Comparison of ENCODE assay signal across 28 cellular contexts in the genomic region with DNA sequence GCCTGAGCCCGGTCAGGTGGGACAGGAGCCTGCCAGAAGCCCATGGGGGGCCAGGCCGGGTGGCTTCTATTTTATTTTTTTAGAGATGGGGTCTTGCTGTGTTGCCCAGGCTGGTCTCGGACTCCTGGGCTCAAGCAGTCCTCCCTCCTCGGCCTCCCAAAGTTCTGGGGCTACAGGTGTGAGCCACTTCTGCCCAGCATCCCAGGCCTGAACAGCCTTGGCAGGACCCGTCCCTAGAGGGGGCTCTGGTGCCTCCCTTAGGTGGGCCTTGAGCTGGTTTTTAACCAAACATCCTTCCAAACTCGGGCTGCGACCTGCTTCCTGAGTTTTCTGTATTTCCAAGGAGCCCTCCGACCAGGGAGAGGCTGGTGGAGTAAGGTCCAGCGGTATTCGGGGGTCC. TPM values are rescaled to one million over a fixed set of nuclear protein-coding genes. Genes with fewer than 3 reads are reported as not detected.
DNase-seq lines count a peak whose midpoint lies in the region; ATAC-seq, FAIRE-seq and TF ChIP-seq lines count a peak whose summit lies in the region.
"Had no signal": no experiment of that assay in that cellular context is flagged by ENCODE, and none has a peak within 500 bp of the region (broad histone marks: within the 10 kb centered on the region; RNA-seq: fewer than 3 reads in every experiment).

No MANE protein-coding gene starts in this region.

- H3K9me3 Mint-ChIP-seq in progenitor cell of endocrine pancreas (ENCODE audit: low read depth): no peaks in the 10 kb centered on the region
- H3K9me3 Mint-ChIP-seq: activated naive CD4-positive, alpha-beta T cell treated with anti-CD3 and anti-CD28 coated beads, Interleukin-2, amount 50 U/mL, for 72 hours; activated T-helper 1 cell treated with anti-CD3 and anti-CD28 coated beads, Interleukin-12 subunit alpha, Interleukin-12 subunit beta, Interleukin-2, Interleukin-4 antibody, amounts not matched to agents 30 ng/mL and 10 ng/mL and 1 ng/mL, durations not matched to agents 14 hours and 24 hours and 36 hours; CD4-positive, alpha-beta T cell; effector memory CD8-positive, alpha-beta T cell; natural killer cell treated with Interleukin-12 subunit alpha and Interleukin-12 subunit beta and Interleukin-15 and Interleukin-18, amount 100 ng/mL, for 72 hours; stimulated activated naive CD8-positive, alpha-beta T cell treated with anti-CD3 and anti-CD28 coated beads, Interleukin-15, Interleukin-2, amounts not matched to agents 100 ng/mL and 50 ng/mL, for 24 hours had no signal

- DNase-seq in HepG2 (ENCODE audit: low spot score) (no peak), right lobe of liver (no peak), HFF-Myc (ENCODE audit: extremely low read depth, low read depth) (no peak), K562 (ENCODE audit: extremely low read depth in 1 of 4, low spot score in 3 of 4) (no peak), progenitor cell of endocrine pancreas (ENCODE audit: low spot score, unreplicated experiment) (no peak), coronary artery (ENCODE audit: low spot score) (no peak)
- DNase-seq: activated CD4-positive, alpha-beta T cell treated with anti-CD3 and anti-CD28 coated beads for 36 hours; activated CD8-positive, alpha-beta memory T cell treated with anti-CD3 and anti-CD28 coated beads, Interleukin-2, amount 10 ng/mL, durations not matched to agents 7 days and 5 days; CD4-positive, alpha-beta T cell; effector memory CD8-positive, alpha-beta T cell; glutamatergic neuron; GM23248; NCI-H1092 treated with DMSO at 0.1 percent for 48 hours; NCI-H2029 treated with DMSO at 0.1 percent for 48 hours; NCI-H510A; stimulated activated CD4-positive, alpha-beta T cell treated with anti-CD3 and anti-CD28 coated beads, Interleukin-1b, Interleukin-23, amount 100 ng/mL, for 48 hours had no signal

- no peaks in the 10 kb centered on the region for H3K36me3 Mint-ChIP-seq in progenitor cell of endocrine pancreas (ENCODE audit: insufficient read depth)
- H3K36me3 Mint-ChIP-seq: activated CD8-positive, alpha-beta memory T cell treated with anti-CD3 and anti-CD28 coated beads, Interleukin-2, amount 10 ng/mL, durations not matched to agents 7 days and 5 days; activated naive CD4-positive, alpha-beta T cell treated with anti-CD3 and anti-CD28 coated beads, Interleukin-2, amount 50 U/mL, for 72 hours; natural killer cell treated with Interleukin-12 subunit alpha and Interleukin-12 subunit beta and Interleukin-15 and Interleukin-18, amount 100 ng/mL, for 72 hours had no signal

- CTCF ChIA-PET in HepG2 (lab: Yijun Ruan, JAX; ENCODE audit: low intra/inter-chr PET ratio, low total read pairs): interaction anchor here (1.7 kb wide), 1 partner anchor 67 kb away, joined by 5 read pairs; no protein-coding TSS in a partner anchor
- CTCF ChIA-PET in K562 (lab: Yijun Ruan, JAX; ENCODE audit: low intra/inter-chr PET ratio): no interaction called here

- H3K4me1 ChIP-seq in HepG2 (ENCODE audit: insufficient read depth, low read length): peaks cover 43% of the 10 kb centered on the region
- H3K4me1 ChIP-seq in right lobe of liver: no peaks in the 10 kb centered on the region
- H3K4me1 ChIP-seq in K562 (replicated peaks in 1 of 2; ENCODE audit: control insufficient read depth in 2 of 2, insufficient read depth in 2 of 2, low read length in 2 of 2): peaks cover 7 to 71% of the 10 kb centered on the region in 2 experiments; a peak in 3 of 5 replicates
- H3K4me1 ChIP-seq: ascending aorta had no signal

- H3K4me3 ChIP-seq in HepG2 (replicated peaks in 1 of 3; ENCODE audit: insufficient read depth in 1 of 3, low read depth in 2 of 3, low read length in 3 of 3) (no peak overlapping the region), right lobe of liver (no peak overlapping the region), HFF-Myc (replicated peaks; ENCODE audit: low read depth, low read length) (no peak overlapping the region), K562 (no peak overlapping the region), coronary artery (no peak overlapping the region)
- H3K4me3 ChIP-seq: ascending aorta, GM23248, tibial nerve had no signal

- TF ChIP-seq POLR2A in HepG2 (IDR thresholded peaks at IDR 0.05; ENCODE audit: insufficient read depth in 1 of 2, low read depth in 2 of 2, low read length in 2 of 2) (no peak), right lobe of liver (IDR thresholded peaks at IDR 0.05) (no peak), K562 (conservative IDR thresholded peaks at IDR 0.05) (no peak)

- H3K4me2 ChIP-seq in HepG2 (ENCODE audit: low read depth, low read length) (no peak overlapping the region), K562 (ENCODE audit: insufficient read depth, low read length) (no peak overlapping the region)

- H3K79me2 ChIP-seq in HepG2 (ENCODE audit: insufficient read depth, low read length) (no peaks in the 10 kb centered on the region), K562 (ENCODE audit: control insufficient read depth, insufficient read depth, low read length) (no peaks in the 10 kb centered on the region)

- no peak overlapping the region for H3K4me3 Mint-ChIP-seq in progenitor cell of endocrine pancreas (ENCODE audit: low read depth)
- H3K4me3 Mint-ChIP-seq: activated CD4-positive, alpha-beta T cell treated with anti-CD3 and anti-CD28 coated beads for 36 hours; activated CD8-positive, alpha-beta memory T cell treated with anti-CD3 and anti-CD28 coated beads, Interleukin-2, amount 10 ng/mL, durations not matched to agents 7 days and 5 days; activated T-helper 1 cell treated with anti-CD3 and anti-CD28 coated beads, Interleukin-12 subunit alpha, Interleukin-12 subunit beta, Interleukin-2, Interleukin-4 antibody, amounts not matched to agents 30 ng/mL and 10 ng/mL and 1 ng/mL, durations not matched to agents 14 hours and 24 hours and 36 hours; CD4-positive, alpha-beta T cell; effector memory CD8-positive, alpha-beta T cell; natural killer cell treated with Interleukin-12 subunit alpha and Interleukin-12 subunit beta and Interleukin-15 and Interleukin-18, amount 100 ng/mL, for 72 hours; stimulated activated naive CD8-positive, alpha-beta T cell treated with anti-CD3 and anti-CD28 coated beads, Interleukin-15, Interleukin-2, amounts not matched to agents 100 ng/mL and 50 ng/mL, for 24 hours had no signal

- H3K9me3 ChIP-seq in HepG2 (ENCODE audit: low read length): no peaks in the 10 kb centered on the region
- no peaks in the 10 kb centered on the region for H3K9me3 ChIP-seq in right lobe of liver
- no peaks in the 10 kb centered on the region for H3K9me3 ChIP-seq in K562 (replicated peaks; ENCODE audit: control insufficient read depth, insufficient read depth, low read depth, low read length)
- H3K9me3 ChIP-seq: ascending aorta, tibial nerve had no signal

- FAIRE-seq in HepG2 (lab: Jason Lieb, UNC): no peak
- FAIRE-seq in K562 (lab: Jason Lieb, UNC): no peak

- H3K9me1 ChIP-seq in K562 (ENCODE audit: control insufficient read depth, insufficient read depth, low read length): no peaks in the 10 kb centered on the region

- H3K27ac Mint-ChIP-seq in progenitor cell of endocrine pancreas: no peak overlapping the region
- H3K27ac Mint-ChIP-seq: activated CD4-positive, alpha-beta T cell treated with anti-CD3 and anti-CD28 coated beads for 36 hours; activated CD8-positive, alpha-beta memory T cell treated with anti-CD3 and anti-CD28 coated beads, Interleukin-2, amount 10 ng/mL, durations not matched to agents 7 days and 5 days; activated naive CD4-positive, alpha-beta T cell treated with anti-CD3 and anti-CD28 coated beads, Interleukin-2, amount 50 U/mL, for 72 hours; activated T-helper 1 cell treated with anti-CD3 and anti-CD28 coated beads, Interleukin-12 subunit alpha, Interleukin-12 subunit beta, Interleukin-2, Interleukin-4 antibody, amounts not matched to agents 30 ng/mL and 10 ng/mL and 1 ng/mL, durations not matched to agents 14 hours and 24 hours and 36 hours; CD4-positive, alpha-beta T cell; effector memory CD8-positive, alpha-beta T cell; natural killer cell treated with Interleukin-12 subunit alpha and Interleukin-12 subunit beta and Interleukin-15 and Interleukin-18, amount 100 ng/mL, for 72 hours; stimulated activated naive CD8-positive, alpha-beta T cell treated with anti-CD3 and anti-CD28 coated beads, Interleukin-15, Interleukin-2, amounts not matched to agents 100 ng/mL and 50 ng/mL, for 24 hours had no signal

- BruUV-seq in HepG2 (replicated peaks; lab: Mats Ljungman, UMichigan) (no TSS peak), K562 (replicated peaks; lab: Mats Ljungman, UMichigan) (no TSS peak)

- H3K27me3 Mint-ChIP-seq in progenitor cell of endocrine pancreas: peaks cover 23% of the 10 kb centered on the region

- H3K27me3 ChIP-seq in HepG2 (ENCODE audit: control insufficient read depth in 1 of 2, insufficient read depth in 2 of 2, low read length in 2 of 2): peaks cover 6 to 8% of the 10 kb centered on the region in 2 experiments; a peak in 3 of 5 replicates
- H3K27me3 ChIP-seq in right lobe of liver: no peaks in the 10 kb centered on the region
- H3K27me3 ChIP-seq in K562 (ENCODE audit: control insufficient read depth in 2 of 2, insufficient read depth in 2 of 2, low read length in 2 of 2): peaks cover 19 to 76% of the 10 kb centered on the region in 2 experiments; a peak in 4 of 5 replicates
- H3K27me3 ChIP-seq: ascending aorta had no signal

- ATAC-seq in HepG2: peak; percentile 29
- no peak for ATAC-seq in right lobe of liver
- no peak for ATAC-seq in K562
- no peak for ATAC-seq in GM18907 (IDR thresholded peaks at IDR 0.05; ENCODE audit: unreplicated experiment)
- ATAC-seq in HG02610 (IDR thresholded peaks at IDR 0.05; ENCODE audit: unreplicated experiment): no peak
- ATAC-seq: activated CD4-positive, alpha-beta T cell treated with anti-CD3 and anti-CD28 coated beads for 36 hours; activated CD8-positive, alpha-beta memory T cell treated with anti-CD3 and anti-CD28 coated beads, Interleukin-2, amount 10 ng/mL, durations not matched to agents 7 days and 5 days; activated naive CD4-positive, alpha-beta T cell treated with anti-CD3 and anti-CD28 coated beads, Interleukin-2, amount 50 U/mL, for 72 hours; effector memory CD8-positive, alpha-beta T cell; natural killer cell treated with Interleukin-12 subunit alpha and Interleukin-12 subunit beta and Interleukin-15 and Interleukin-18, amount 100 ng/mL, for 72 hours; Right ventricle myocardium inferior had no signal

- H3K36me3 ChIP-seq in HepG2 (replicated peaks in 1 of 2; ENCODE audit: control insufficient read depth in 1 of 2, insufficient read depth in 2 of 2, low read length in 2 of 2) (no peaks in the 10 kb centered on the region), right lobe of liver (no peaks in the 10 kb centered on the region), K562 (ENCODE audit: control insufficient read depth, insufficient read depth, low read length) (no peaks in the 10 kb centered on the region)

- H3K9ac ChIP-seq in HepG2 (ENCODE audit: insufficient read depth, low read depth, low read length) (no peak overlapping the region), K562 (ENCODE audit: insufficient read depth in 1 of 2, low read depth in 2 of 2, low read length in 2 of 2) (no peak overlapping the region)
- H3K9ac ChIP-seq: GM23248 had no signal

- intact Hi-C loops in HepG2 (cut with micrococcal nuclease; ENCODE audit: unreplicated experiment): no loop called here
- intact Hi-C loops in right lobe of liver (cut with DNase I): no loop called here
- intact Hi-C loops in K562 (cut with micrococcal nuclease): no loop called here

- H3K4me1 Mint-ChIP-seq in progenitor cell of endocrine pancreas (ENCODE audit: low read depth): peaks cover 2% of the 10 kb centered on the region

- POLR2A ChIA-PET in HepG2 (lab: Yijun Ruan, JAX) (interaction anchor here (0.8 to 1.3 kb wide), 3 partner anchors 51 to 66 kb away, joined by 3 to 4 read pairs (median 3); partner anchors contain the start of gene UPF1), K562 (lab: Yijun Ruan, JAX) (interaction anchor here (0.6 to 0.7 kb wide), 2 partner anchors 11 to 130 kb away, joined by 3 read pairs; no protein-coding TSS in a partner anchor)

- TF ChIP-seq CTCF in HepG2 (CRISPR knock-in tag; IDR thresholded peaks at IDR 0.05) (peak; percentile 68), right lobe of liver (IDR thresholded peaks at IDR 0.05) (no peak), HFF-Myc (IDR thresholded peaks at IDR 0.05; ENCODE audit: low read depth, low read length, missing control alignments) (peak; percentile 37), K562 (IDR thresholded peaks at IDR 0.05 in 2 of 3, conservative IDR thresholded peaks at IDR 0.05 in 1 of 3; ENCODE audit: insufficient read depth in 2 of 3, low read depth in 1 of 3, low read length in 3 of 3) (peak in 1 of 3 experiments; percentile 26; a peak in 1 of 6 replicates), progenitor cell of endocrine pancreas (IDR thresholded peaks at IDR 0.05; ENCODE audit: unreplicated experiment) (peak; percentile 24), coronary artery (IDR thresholded peaks at IDR 0.05) (no peak)

- H2AFZ ChIP-seq in HepG2 (ENCODE audit: low read length) (no peak overlapping the region), K562 (ENCODE audit: low read depth, low read length) (no peak overlapping the region)
- H2AFZ ChIP-seq: GM23248 had no signal

- H3K27ac ChIP-seq in HepG2 (ENCODE audit: extremely low read length, insufficient read depth, low read length) (no peak overlapping the region), right lobe of liver (no peak overlapping the region), K562 (ENCODE audit: extremely low read depth, low read depth, low read length) (no peak overlapping the region), coronary artery (no peak overlapping the region)
- H3K27ac ChIP-seq: ascending aorta, GM23248, tibial nerve had no signal

- H4K20me1 ChIP-seq in HepG2 (ENCODE audit: insufficient read depth, low read length): no peaks in the 10 kb centered on the region
- H4K20me1 ChIP-seq in K562 (replicated peaks; ENCODE audit: control insufficient read depth, insufficient read depth, low read length): peaks cover 9% of the 10 kb centered on the region

- no peak for TF ChIP-seq EP300 in HepG2 (IDR thresholded peaks at IDR 0.05; ENCODE audit: low read depth in 2 of 2, low read length in 2 of 2)
- no peak for TF ChIP-seq EP300 in HepG2 (CRISPR knock-in tag; IDR thresholded peaks at IDR 0.05; ENCODE audit: borderline replicate concordance)
- no peak for TF ChIP-seq EP300 in K562 (IDR thresholded peaks at IDR 0.05; ENCODE audit: low read length)

- WGBS in HepG2 (ENCODE audit: low lambda C conversion rate): 0% methylated on average over 3 of the region's 10 CpGs
- WGBS in right lobe of liver (ENCODE audit: insufficient coverage, low coverage, low lambda C conversion rate, missing lambda C conversion rate): 20% methylated on average over 2 of the region's 10 CpGs
- 15% methylated on average over 10 of the region's 10 CpGs for WGBS in K562 (ENCODE audit: insufficient coverage, low coverage, missing lambda C conversion rate)

- in situ Hi-C loops in HepG2 (cut with HindIII; ENCODE audit: extremely low pct_ligation_motif_present, low pct_unique_long_range_greater_than_20kb) (no loop called here), K562 (cut with MboI) (no loop called here)

- TF ChIP-seq RAD21 in HepG2 (CRISPR knock-in tag; IDR thresholded peaks at IDR 0.05) (0 out of 2 replicates have a peak, but pooled peaks have one; percentile 15), K562 (CRISPR knock-in tag; conservative IDR thresholded peaks at IDR 0.05 in 1 of 2, IDR thresholded peaks at IDR 0.05 in 1 of 2) (0 out of 4 replicates have a peak, but pooled peaks of 1 of the 2 experiments have one; percentile 20)

RNA-seq across cellular contexts. Expression of gene COMP, which starts 10.5 kb away (rescaled TPM):
- total RNA-seq in HepG2 (2016; rRNA removed; fragmentation: Illumina TruSeq; extraction: Trizol) (0.04 TPM in 1 of 2 replicates, not detected in the other), right lobe of liver (under 1 TPM in 2 of 6 experiments, not detected in 4; 0.11 to 0.31 TPM), K562 (2014; rRNA removed) (not detected in 2 replicates), K562 (2014; rRNA removed; fragmentation: Illumina TruSeq; extraction: Trizol) (not detected in 2 replicates), K562 (2015; rRNA removed; fragmentation: Illumina TruSeq; extraction: Trizol) (not detected in 2 replicates), K562 (2021) (0.07 TPM in 1 of 2 replicates, not detected in the other), progenitor cell of endocrine pancreas (0.13 and 0.24 TPM in 2 replicates)
- not detected in 2 replicates for total RNA-seq in HepG2 (2016; cell fraction: cytosol; rRNA removed; fragmentation: Illumina TruSeq; extraction: Trizol; ENCODE audit: low read depth)
- total RNA-seq in HepG2 (2016; cell fraction: insoluble cytoplasmic fraction; rRNA removed; fragmentation: Illumina TruSeq; extraction: Trizol): 0.04 TPM in 1 of 2 replicates, not detected in the other
- not detected in 2 replicates for total RNA-seq in HepG2 (2016; cell fraction: membrane; rRNA removed; fragmentation: Illumina TruSeq; extraction: Trizol)
- not detected in 2 replicates for total RNA-seq in HepG2 (2016; cell fraction: nucleus; rRNA removed; fragmentation: Illumina TruSeq; extraction: Trizol)
- polyA plus RNA-seq in HepG2 (2011; rRNA removed) (0.13 and 0.16 TPM in 2 replicates), K562 (2011; rRNA removed) (not detected in 2 replicates), K562 (2014; fragmentation: Illumina TruSeq; extraction: Trizol) (not detected in 2 replicates), K562 (2014; fragmentation: Nextera tagmentation; extraction: Ambion mirVana) (not detected), K562 (2014; rRNA removed) (not detected in 2 replicates)
- 0.16 and 0.19 TPM in 2 replicates for polyA plus RNA-seq in HepG2 (2011; cell fraction: cytosol; rRNA removed)
- polyA plus RNA-seq in HepG2 (2011; cell fraction: nucleus; rRNA removed): 0.23 and 0.37 TPM in 2 replicates
- 0.36 and 0.49 TPM in 2 replicates for polyA plus RNA-seq in HepG2 (2012)
- polyA plus RNA-seq in HepG2 (2016; cell fraction: cytosol; fragmentation: Illumina TruSeq; extraction: Trizol; ENCODE audit: low read depth): not detected in 2 replicates
- polyA plus RNA-seq in HepG2 (2016; cell fraction: insoluble cytoplasmic fraction; fragmentation: Illumina TruSeq; extraction: Trizol; ENCODE audit: low read depth): not detected in 2 replicates
- 0.08 TPM in 1 of 2 replicates, not detected in the other for polyA plus RNA-seq in HepG2 (2016; cell fraction: membrane; fragmentation: Illumina TruSeq; extraction: Trizol; ENCODE audit: low read depth)
- polyA plus RNA-seq in HepG2 (2016; cell fraction: nucleus; fragmentation: Illumina TruSeq; extraction: Trizol; ENCODE audit: insufficient read depth, low read depth): 0.31 and 0.66 TPM in 2 replicates
- polyA minus RNA-seq in HepG2 (2011; rRNA and poly(A)+ RNA removed; ENCODE audit: low replicate concordance): not detected in 2 replicates
- not detected in 2 replicates for polyA minus RNA-seq in HepG2 (2011; cell fraction: cytosol; rRNA and poly(A)+ RNA removed)
- polyA minus RNA-seq in HepG2 (2011; cell fraction: nucleus; rRNA and poly(A)+ RNA removed): not detected in 2 replicates
- not detected in 2 replicates for total RNA-seq in K562 (2011; cell fraction: chromatin; rRNA removed; ENCODE audit: low replicate concordance)
- total RNA-seq in K562 (2011; cell fraction: nucleolus; rRNA removed): not detected in 2 replicates
- not detected in 2 replicates for total RNA-seq in K562 (2011; cell fraction: nucleoplasm; rRNA removed)
- not detected in 2 replicates for polyA plus RNA-seq in K562 (2011; cell fraction: cytosol; rRNA removed)
- not detected in 2 replicates for polyA plus RNA-seq in K562 (2011; cell fraction: nucleus; rRNA removed)
- not detected in 2 replicates for polyA plus RNA-seq in K562 (2012)
- polyA minus RNA-seq in K562 (2011; rRNA and poly(A)+ RNA removed): not detected in 2 replicates
- polyA minus RNA-seq in K562 (2011; cell fraction: cytosol; rRNA and poly(A)+ RNA removed): not detected in 2 replicates
- not detected in 2 replicates for polyA minus RNA-seq in K562 (2011; cell fraction: nucleus; rRNA and poly(A)+ RNA removed)
- total RNA-seq: activated CD4-positive, alpha-beta T cell treated with anti-CD3 and anti-CD28 coated beads for 36 hours; activated CD8-positive, alpha-beta memory T cell treated with anti-CD3 and anti-CD28 coated beads, Interleukin-2, amount 10 ng/mL, durations not matched to agents 7 days and 5 days; activated naive CD4-positive, alpha-beta T cell treated with anti-CD3 and anti-CD28 coated beads, Interleukin-2, amount 50 U/mL, for 72 hours; activated T-helper 1 cell treated with anti-CD3 and anti-CD28 coated beads, Interleukin-12 subunit alpha, Interleukin-12 subunit beta, Interleukin-2, Interleukin-4 antibody, amounts not matched to agents 30 ng/mL and 10 ng/mL and 1 ng/mL, durations not matched to agents 14 hours and 24 hours and 36 hours; CD4-positive, alpha-beta T cell; cerebellum; HT-29; LHCN-M2; natural killer cell treated with Interleukin-12 subunit alpha and Interleukin-12 subunit beta and Interleukin-15 and Interleukin-18, amount 100 ng/mL, for 72 hours; Right ventricle myocardium inferior had no signal

RNA-seq across cellular contexts. Expression of gene UPF1, which starts 51.1 kb away (rescaled TPM):
- 37.3 and 41.8 TPM in 2 replicates for total RNA-seq in HepG2 (2016; rRNA removed; fragmentation: Illumina TruSeq; extraction: Trizol)
- 12.2 and 13.8 TPM in 2 replicates for total RNA-seq in HepG2 (2016; cell fraction: cytosol; rRNA removed; fragmentation: Illumina TruSeq; extraction: Trizol; ENCODE audit: low read depth)
- 29.5 and 44.5 TPM in 2 replicates for total RNA-seq in HepG2 (2016; cell fraction: insoluble cytoplasmic fraction; rRNA removed; fragmentation: Illumina TruSeq; extraction: Trizol)
- 18.3 and 21.1 TPM in 2 replicates for total RNA-seq in HepG2 (2016; cell fraction: membrane; rRNA removed; fragmentation: Illumina TruSeq; extraction: Trizol)
- 36.9 and 43.6 TPM in 2 replicates for total RNA-seq in HepG2 (2016; cell fraction: nucleus; rRNA removed; fragmentation: Illumina TruSeq; extraction: Trizol)
- polyA plus RNA-seq in HepG2 (2011; rRNA removed): 16.9 and 23.1 TPM in 2 replicates
- polyA plus RNA-seq in HepG2 (2011; cell fraction: cytosol; rRNA removed): 11.8 and 14.9 TPM in 2 replicates
- 81.5 and 87.6 TPM in 2 replicates for polyA plus RNA-seq in HepG2 (2011; cell fraction: nucleus; rRNA removed)
- 32.0 and 33.3 TPM in 2 replicates for polyA plus RNA-seq in HepG2 (2012)
- polyA plus RNA-seq in HepG2 (2016; cell fraction: cytosol; fragmentation: Illumina TruSeq; extraction: Trizol; ENCODE audit: low read depth): 5.5 and 6.1 TPM in 2 replicates
- polyA plus RNA-seq in HepG2 (2016; cell fraction: insoluble cytoplasmic fraction; fragmentation: Illumina TruSeq; extraction: Trizol; ENCODE audit: low read depth): 29.2 and 42.1 TPM in 2 replicates
- 9.6 and 10.6 TPM in 2 replicates for polyA plus RNA-seq in HepG2 (2016; cell fraction: membrane; fragmentation: Illumina TruSeq; extraction: Trizol; ENCODE audit: low read depth)
- polyA plus RNA-seq in HepG2 (2016; cell fraction: nucleus; fragmentation: Illumina TruSeq; extraction: Trizol; ENCODE audit: insufficient read depth, low read depth): 67.1 and 73.6 TPM in 2 replicates
- polyA minus RNA-seq in HepG2 (2011; rRNA and poly(A)+ RNA removed; ENCODE audit: low replicate concordance): 65.4 and 85.0 TPM in 2 replicates
- 39.4 and 46.0 TPM in 2 replicates for polyA minus RNA-seq in HepG2 (2011; cell fraction: cytosol; rRNA and poly(A)+ RNA removed)
- 47.6 and 69.0 TPM in 2 replicates for polyA minus RNA-seq in HepG2 (2011; cell fraction: nucleus; rRNA and poly(A)+ RNA removed)
- 10 to 100 TPM; 34.0 to 61.0 (median 41.3) TPM for total RNA-seq in right lobe of liver
- 164 and 380 TPM in 2 replicates for total RNA-seq in K562 (2011; cell fraction: chromatin; rRNA removed; ENCODE audit: low replicate concordance)
- total RNA-seq in K562 (2011; cell fraction: nucleolus; rRNA removed): 194 and 199 TPM in 2 replicates
- total RNA-seq in K562 (2011; cell fraction: nucleoplasm; rRNA removed): 117 and 137 TPM in 2 replicates
- 59.6 and 66.0 TPM in 2 replicates for total RNA-seq in K562 (2014; rRNA removed)
- total RNA-seq in K562 (2014; rRNA removed; fragmentation: Illumina TruSeq; extraction: Trizol): 24.6 and 27.9 TPM in 2 replicates
- total RNA-seq in K562 (2015; rRNA removed; fragmentation: Illumina TruSeq; extraction: Trizol): 27.8 and 31.1 TPM in 2 replicates
- total RNA-seq in K562 (2021): 98.8 and 103 TPM in 2 replicates
- 21.5 and 44.9 TPM in 2 replicates for polyA plus RNA-seq in K562 (2011; rRNA removed)
- 21.0 and 30.1 TPM in 2 replicates for polyA plus RNA-seq in K562 (2011; cell fraction: cytosol; rRNA removed)
- 96.8 and 126 TPM in 2 replicates for polyA plus RNA-seq in K562 (2011; cell fraction: nucleus; rRNA removed)
- polyA plus RNA-seq in K562 (2012): 49.2 and 51.8 TPM in 2 replicates
- polyA plus RNA-seq in K562 (2014; fragmentation: Illumina TruSeq; extraction: Trizol): 47.1 and 49.1 TPM in 2 replicates
- polyA plus RNA-seq in K562 (2014; fragmentation: Nextera tagmentation; extraction: Ambion mirVana): under 1 TPM; 0.34 to 0.71 TPM
- 36.5 and 40.7 TPM in 2 replicates for polyA plus RNA-seq in K562 (2014; rRNA removed)
- polyA minus RNA-seq in K562 (2011; rRNA and poly(A)+ RNA removed): 68.3 and 101 TPM in 2 replicates
- polyA minus RNA-seq in K562 (2011; cell fraction: cytosol; rRNA and poly(A)+ RNA removed): 99.1 and 134 TPM in 2 replicates
- polyA minus RNA-seq in K562 (2011; cell fraction: nucleus; rRNA and poly(A)+ RNA removed): 61.1 and 76.9 TPM in 2 replicates
- total RNA-seq in progenitor cell of endocrine pancreas: 87.1 and 90.9 TPM in 2 replicates

Comparison
In these comparisons a context has a peak if more than half of its experiments do, and no peak if none do; other contexts are left out.
1. CTCF ChIP-seq: peak in HepG2 (single experiment), HFF-Myc (single experiment) and progenitor cell of endocrine pancreas (single experiment); none in right lobe of liver (0 of 4) and coronary artery (single experiment).
2. Of the 241 proteins assayed by ChIP-seq in both HepG2 and K562: peak only in HepG2: RBM39, STAG1 and ZFX; only in K562: POLR2G; in both: ZNF121; in neither: 234; mixed calls (peak in some experiments, not most) for 2.